ENCODE assay signal across 19 cellular contexts in genomic region chr7:35241884-35242283, GRCh38. TPM values are rescaled to one million over a fixed set of nuclear protein-coding genes. Genes with fewer than 3 reads are reported as not detected.
DNase-seq lines count a peak whose midpoint lies in the region; FAIRE-seq and TF ChIP-seq lines count a peak whose summit lies in the region.
"Had no signal": no experiment of that assay in that cellular context is flagged by ENCODE, and none has a peak within 500 bp of the region (broad histone marks: within the 10 kb centered on the region; RNA-seq: fewer than 3 reads in every experiment).

No MANE protein-coding gene starts in this region.

- H4K5ac ChIP-seq in H1 (ENCODE audit: insufficient read length, low read depth, low read length) = no peak overlapping the region

- H3K36me3 ChIP-seq in MM.1S (replicated peaks; ENCODE audit: insufficient read depth, low read length) (no peaks in the 10 kb centered on the region), H1 (ENCODE audit: control insufficient read depth in 2 of 4, insufficient read depth in 4 of 4, low read length in 3 of 4) (no peaks in the 10 kb centered on the region), sigmoid colon (no peaks in the 10 kb centered on the region)
- H3K36me3 ChIP-seq: upper lobe of left lung had no signal

- no peaks in the 10 kb centered on the region for H3K79me2 ChIP-seq in MM.1S (ENCODE audit: low read length)
- H3K79me2 ChIP-seq in H1 (ENCODE audit: control insufficient read depth in 1 of 2, insufficient read depth in 2 of 2, low read length in 2 of 2) = no peaks in the 10 kb centered on the region

- POLR2A ChIA-PET in H1 (lab: Charles Lee; ENCODE audit: partially characterized antibody) = no interaction called here

- no peak overlapping the region for H3K4me2 ChIP-seq in MM.1S (ENCODE audit: low read depth, low read length)
- H3K4me2 ChIP-seq in H1 (ENCODE audit: insufficient read depth in 1 of 2, low read depth in 2 of 2, low read length in 2 of 2) = no peak overlapping the region

- H3K9me2 ChIP-seq in MM.1S (replicated peaks; ENCODE audit: insufficient read depth, low read length) = no peaks in the 10 kb centered on the region

- no peak overlapping the region for H2BK120ac ChIP-seq in H1 (replicated peaks; ENCODE audit: low read depth, low read length)

- no peak overlapping the region for H2BK20ac ChIP-seq in H1 (ENCODE audit: low read length)

- CTCF ChIA-PET in H1 (lab: Charles Lee; ENCODE audit: partially characterized antibody) = interaction anchor here (0.6 to 1.8 kb wide), 3 partner anchors 56 to 687 kb away, joined by 3 to 6 read pairs (median 3); no protein-coding TSS in a partner anchor

- H2AK5ac ChIP-seq in H1 (ENCODE audit: low read depth, low read length) = no peak overlapping the region

- H3K27ac ChIP-seq in MM.1S (ENCODE audit: low read length) (no peak overlapping the region), H1 (ENCODE audit: low read depth, low read length) (no peak overlapping the region), sigmoid colon (no peak overlapping the region)
- H3K27ac ChIP-seq: upper lobe of left lung had no signal

- 79% methylated on average over 7 of the region's 7 CpGs; no CpG with 5 or more reads in 1 of the 2 experiments for WGBS in H1 (ENCODE audit: extremely low coverage in 1 of 2, insufficient coverage in 1 of 2, insufficient read length in 1 of 2, insufficient replicate concordance in 2 of 2, low coverage in 1 of 2, low lambda C conversion rate in 2 of 2, missing lambda C conversion rate in 1 of 2), 2 experiments
- 82 to 91% methylated on average over 7 of the region's 7 CpGs for WGBS in sigmoid colon, 2 donors

- no peak for TF ChIP-seq EP300 in H1 (IDR thresholded peaks at IDR 0.05; ENCODE audit: borderline replicate concordance in 1 of 2, low read depth in 2 of 2, low read length in 2 of 2)
- TF ChIP-seq EP300 in sigmoid colon (IDR thresholded peaks at IDR 0.05) = no peak

- no peak overlapping the region for H4K91ac ChIP-seq in H1 (replicated peaks; ENCODE audit: insufficient read length, low read length)

- H2BK15ac ChIP-seq in H1 (ENCODE audit: low read length) = no peak overlapping the region

- no peak overlapping the region for H3K14ac ChIP-seq in H1 (ENCODE audit: insufficient read length)

- no peaks in the 10 kb centered on the region for H3K4me1 ChIP-seq in MM.1S (ENCODE audit: low read length)
- no peaks in the 10 kb centered on the region for H3K4me1 ChIP-seq in H1 (replicated peaks in 1 of 4; ENCODE audit: control insufficient read depth in 3 of 4, insufficient read depth in 4 of 4, low read length in 3 of 4)
- H3K4me1 ChIP-seq in sigmoid colon = no peaks in the 10 kb centered on the region
- H3K4me1 ChIP-seq: upper lobe of left lung had no signal

- H3K9ac ChIP-seq in MM.1S (ENCODE audit: low read length) (no peak overlapping the region), H1 (replicated peaks in 1 of 4; ENCODE audit: extremely low read depth in 1 of 4, low read depth in 3 of 4, low read length in 3 of 4) (no peak overlapping the region)

- H2BK5ac ChIP-seq in H1 (ENCODE audit: low read depth, low read length) = no peak overlapping the region

- H3K79me1 ChIP-seq in H1 (ENCODE audit: low read depth, low read length) = no peaks in the 10 kb centered on the region

- H3K56ac ChIP-seq in H1 (replicated peaks; ENCODE audit: insufficient read length, low read depth, low read length) = no peak overlapping the region

- H4K20me1 ChIP-seq in MM.1S (ENCODE audit: insufficient read depth, low read length) = no peaks in the 10 kb centered on the region
- H4K20me1 ChIP-seq in H1 (replicated peaks in 1 of 2; ENCODE audit: control insufficient read depth in 1 of 2, insufficient read depth in 2 of 2, low read length in 2 of 2) = no peaks in the 10 kb centered on the region

- no peak overlapping the region for H2AFZ ChIP-seq in MM.1S (ENCODE audit: low read length)
- no peak overlapping the region for H2AFZ ChIP-seq in H1 (ENCODE audit: low read length)

- peak; percentile 63 to 73 for TF ChIP-seq RAD21 in H1 (IDR thresholded peaks at IDR 0.05 in 1 of 2, conservative IDR thresholded peaks at IDR 0.05 in 1 of 2; ENCODE audit: low read depth in 2 of 2, low read length in 2 of 2)

- H3K18ac ChIP-seq in H1 (ENCODE audit: extremely low read depth, low read length) = no peak overlapping the region

- no peak overlapping the region for H2BK12ac ChIP-seq in H1 (ENCODE audit: low read depth, low read length)

- FAIRE-seq in D721Med (lab: Jason Lieb, UNC) (no peak), H1 (lab: Jason Lieb, UNC) (no peak)
- FAIRE-seq: bronchial epithelial cell, GM12878, islet of Langerhans, small intestine had no signal

- TF ChIP-seq CTCF in D721Med (IDR thresholded peaks at IDR 0.05; ENCODE audit: insufficient read depth, missing control alignments) (peak; percentile 14), MM.1S (IDR thresholded peaks at IDR 0.05; ENCODE audit: low read length) (peak; percentile 43), H1 (IDR thresholded peaks at IDR 0.05; ENCODE audit: control extremely low read depth in 1 of 3, insufficient read depth in 1 of 3, low read depth in 1 of 3, low read length in 3 of 3) (peak; percentile 47 to 49 (median 48); a peak in 3 of 4 replicates), sigmoid colon (IDR thresholded peaks at IDR 0.05) (no peak), GM20000 (IDR thresholded peaks at IDR 0.05; ENCODE audit: extremely low read depth, missing control alignments) (no peak)

- no peak for TF ChIP-seq POLR2A in H1 (IDR thresholded peaks at IDR 0.05; ENCODE audit: control extremely low read depth in 1 of 2, low read depth in 2 of 2, low read length in 2 of 2)
- no peak for TF ChIP-seq POLR2A in sigmoid colon (IDR thresholded peaks at IDR 0.05)

- DNase-seq in D721Med (ENCODE audit: insufficient read length, low spot score) (no peak), MM.1S (peak; percentile 35), H1 (ENCODE audit: low read depth in 1 of 2, low spot score in 2 of 2) (no peak), myocyte (ENCODE audit: low read depth) (peak; percentile 44), NCI-H2227 treated with DMSO at 0.1 percent for 48 hours (lab: John Stamatoyannopoulos, UW) (no peak), sigmoid colon (no peak), GM20000 (ENCODE audit: low spot score) (no peak), NCI-H1417 (lab: John Stamatoyannopoulos, UW) (no peak)
- DNase-seq: activated B cell treated with CpG ODN at 0.5 μM for 24 hours; activated naive CD4-positive, alpha-beta T cell treated with anti-CD3 and anti-CD28 coated beads, Interleukin-2, amount 50 U/mL, for 16 hours; AML-193; DND-41; midbrain; NCI-H1092 treated with DMSO at 0.1 percent for 48 hours; small intestine; upper lobe of left lung had no signal

- no peaks in the 10 kb centered on the region for H3F3A ChIP-seq in MM.1S (ENCODE audit: insufficient read depth, low read length)

- H4K8ac ChIP-seq in H1 (ENCODE audit: extremely low read depth, insufficient read depth, low read length) = no peak overlapping the region

- no peaks in the 10 kb centered on the region; the same call in 1 of the 2 replicates for H3K23me2 ChIP-seq in H1 (ENCODE audit: low read depth, low read length)

- H3K4ac ChIP-seq in H1 (replicated peaks; ENCODE audit: insufficient read length, low read depth, low read length) = no peak overlapping the region

- H3K23ac ChIP-seq in H1 (ENCODE audit: insufficient read length) = no peak overlapping the region

- H3K27me3 ChIP-seq in MM.1S (replicated peaks; ENCODE audit: insufficient read depth, low read length) = no peaks in the 10 kb centered on the region
- peaks cover 0 to 2% (median 0%) of the 10 kb centered on the region in 4 experiments; a peak in 1 of 7 replicates for H3K27me3 ChIP-seq in H1 (replicated peaks in 1 of 4; ENCODE audit: control insufficient read depth in 3 of 4, extremely low read depth in 1 of 4, insufficient read depth in 3 of 4, low read length in 3 of 4)
- H3K27me3 ChIP-seq in sigmoid colon = peaks cover 0 to 44% (median 20%) of the 10 kb centered on the region in 3 donors

- H3K4me3 ChIP-seq in MM.1S (ENCODE audit: low read length) = no peak overlapping the region
- H3K4me3 ChIP-seq in H1 (ENCODE audit: extremely low read depth in 1 of 4, insufficient read depth in 2 of 4, low read depth in 3 of 4, low read length in 4 of 4) = no peak overlapping the region
- H3K4me3 ChIP-seq in sigmoid colon = no peak overlapping the region
- H3K4me3 ChIP-seq: GM12878, upper lobe of left lung had no signal

- H3K9me3 ChIP-seq in MM.1S (replicated peaks; ENCODE audit: insufficient read depth, low read length) (no peaks in the 10 kb centered on the region), H1 (ENCODE audit: insufficient read depth in 2 of 2, low read depth in 1 of 2, low read length in 1 of 2) (no peaks in the 10 kb centered on the region), sigmoid colon (no peaks in the 10 kb centered on the region)
- H3K9me3 ChIP-seq: upper lobe of left lung had no signal

- intact Hi-C loops in sigmoid colon (cut with DNase I) = no loop called here

RNA-seq across cellular contexts. Expression of gene TBX20, which starts 12.0 kb away (rescaled TPM):
- 0.26 and 0.29 TPM in 2 replicates for total RNA-seq in H1 (2021; fragmentation: NEBNext Ultra II Directional; extraction: Animal tissue kit (Norgen Biotek cat#: 25700))
- polyA plus RNA-seq in H1 (2011; rRNA removed) = 0.08 TPM in 2 replicates
- polyA plus RNA-seq in H1 (2011; cell fraction: cytosol; rRNA removed) = 0.09 TPM
- 0.07 TPM for polyA plus RNA-seq in H1 (2011; cell fraction: nucleus; rRNA removed)
- polyA plus RNA-seq in H1 (2012, experiment 1 of 2) = 0.09 TPM in 3 of 4 replicates, not detected in the other
- polyA plus RNA-seq in H1 (2012, experiment 2 of 2) = not detected
- 0.08 TPM for polyA plus RNA-seq in H1 (2013, experiment 1 of 2)
- 0.11 TPM for polyA plus RNA-seq in H1 (2013, experiment 2 of 2)
- polyA minus RNA-seq in H1 (2011; rRNA and poly(A)+ RNA removed) = 0.20 and 0.69 TPM in 2 replicates
- polyA minus RNA-seq in H1 (2011; cell fraction: cytosol; rRNA and poly(A)+ RNA removed) = not detected
- 1.8 TPM for polyA minus RNA-seq in H1 (2011; cell fraction: nucleus; rRNA and poly(A)+ RNA removed)
- not detected in 2 replicates for total RNA-seq in myocyte
- polyA plus RNA-seq in myocyte (2012) = not detected
- not detected for total RNA-seq in sigmoid colon
- polyA plus RNA-seq in sigmoid colon = under 1 TPM in 1 of 3 donors, not detected in 2; 0.04 TPM
- total RNA-seq: GM12878 had no signal
- polyA plus RNA-seq: GM12878, small intestine had no signal

Comparison
In these comparisons a context has a peak if more than half of its experiments do, and no peak if none do; other contexts are left out.
1. DNase-seq: peak in MM.1S (single experiment) and myocyte (single experiment); none in D721Med (single experiment), H1 (0 of 2), NCI-H2227 treated with DMSO at 0.1 percent for 48 hours (single experiment), sigmoid colon (single experiment), GM20000 (single experiment) and NCI-H1417 (0 of 3).
2. CTCF ChIP-seq: peak in D721Med (single experiment), MM.1S (single experiment) and H1 (3 of 3); none in sigmoid colon (0 of 4) and GM20000 (single experiment).